Comparison of ENCODE assay signal across 11 cellular contexts in the genomic region with DNA sequence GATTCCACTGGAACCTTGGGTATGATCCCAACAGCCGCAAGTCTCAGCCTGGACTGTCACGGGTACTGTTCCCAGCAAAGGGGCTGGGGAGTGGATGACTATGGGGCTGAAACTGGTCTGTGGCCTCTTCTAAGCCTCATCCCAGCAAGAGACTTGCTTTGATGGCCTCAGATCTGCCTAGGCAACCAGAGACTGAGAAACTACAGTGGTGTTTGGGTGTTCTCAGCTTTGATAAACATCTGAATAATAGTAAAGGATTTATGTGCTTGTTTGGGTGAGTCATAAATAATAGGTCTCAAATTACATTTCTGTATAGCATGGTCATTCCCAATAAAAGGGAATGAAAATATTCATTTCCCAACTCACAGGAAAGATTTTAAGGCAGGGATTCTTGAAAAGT. TPM values are rescaled to one million over a fixed set of nuclear protein-coding genes. Genes with fewer than 3 reads are reported as not detected.
DNase-seq lines count a peak whose midpoint lies in the region; ATAC-seq and TF ChIP-seq lines count a peak whose summit lies in the region.
"Had no signal": no experiment of that assay in that cellular context is flagged by ENCODE, and none has a peak within 500 bp of the region (broad histone marks: within the 10 kb centered on the region; RNA-seq: fewer than 3 reads in every experiment).

No MANE protein-coding gene starts in this region.

- H3K36me3 ChIP-seq in PC-3 (ENCODE audit: low read depth, low read length), result no peaks in the 10 kb centered on the region

- TF ChIP-seq CTCF in PC-3 (conservative IDR thresholded peaks at IDR 0.05; ENCODE audit: low read depth, low read length), result no peak
- no peak for TF ChIP-seq CTCF in epithelial cell of esophagus (IDR thresholded peaks at IDR 0.05; ENCODE audit: insufficient read depth, low read depth, low read length, missing control alignments)
- no peak for TF ChIP-seq CTCF in osteocyte (IDR thresholded peaks at IDR 0.05)

- POLR2A ChIA-PET in PC-3 (lab: Charles Lee; ENCODE audit: unreplicated experiment), result no interaction called here

- peak overlapping the region; percentile 58 for H3K27ac ChIP-seq in PC-3 (ENCODE audit: low read length)

- no peaks in the 10 kb centered on the region for H3K27me3 Mint-ChIP-seq in osteocyte (ENCODE audit: unreplicated experiment)
- H3K27me3 Mint-ChIP-seq: activated naive CD8-positive, alpha-beta T cell treated with anti-CD3 and anti-CD28 coated beads for 36 hours; progenitor cell of endocrine pancreas had no signal

- H3K4me3 ChIP-seq in PC-3 (ENCODE audit: low read length), result no peak overlapping the region
- no peak overlapping the region for H3K4me3 ChIP-seq in epithelial cell of esophagus (ENCODE audit: low read length)

- no peak overlapping the region for H3K4me3 Mint-ChIP-seq in osteocyte (ENCODE audit: unreplicated experiment)
- H3K4me3 Mint-ChIP-seq: activated naive CD8-positive, alpha-beta T cell treated with anti-CD3 and anti-CD28 coated beads for 36 hours had no signal

- no TSS peak for BruUV-seq in PC-3 (replicated peaks; lab: Mats Ljungman, UMichigan)

- H3K4me2 ChIP-seq in PC-3 (ENCODE audit: low read length), result peak overlapping the region; percentile 50

- DNase-seq in Daoy (ENCODE audit: low read depth) (peak; percentile 24), PC-3 (peak; percentile 93), epithelial cell of esophagus (ENCODE audit: low read depth) (peak; percentile 56), osteocyte (ENCODE audit: extremely low spot score, unreplicated experiment) (no peak), Kasumi-1 (lab: John Stamatoyannopoulos, UW) (no peak), germinal center (ENCODE audit: low spot score) (no peak)
- DNase-seq: activated CD4-positive, alpha-beta T cell treated with anti-CD3 and anti-CD28 coated beads, Interleukin-2, amount 50 U/mL, for 4 hours; activated naive CD8-positive, alpha-beta T cell treated with anti-CD3 and anti-CD28 coated beads for 36 hours had no signal

- no peaks in the 10 kb centered on the region for H3K9me2 ChIP-seq in PC-3 (replicated peaks; ENCODE audit: low read length)

- no peaks in the 10 kb centered on the region for H3K9me3 ChIP-seq in PC-3 (ENCODE audit: low read length)

- peaks cover 2% of the 10 kb centered on the region for H3K4me1 Mint-ChIP-seq in osteocyte (ENCODE audit: unreplicated experiment)
- H3K4me1 Mint-ChIP-seq: activated naive CD8-positive, alpha-beta T cell treated with anti-CD3 and anti-CD28 coated beads for 36 hours had no signal

- intact Hi-C loops in PC-3 (cut with micrococcal nuclease), result no loop called here

- H3K27me3 ChIP-seq in PC-3 (ENCODE audit: low read length), result no peaks in the 10 kb centered on the region

- no peak overlapping the region for H2AFZ ChIP-seq in PC-3 (ENCODE audit: low read length)

- peaks cover 11% of the 10 kb centered on the region for H3K36me3 Mint-ChIP-seq in osteocyte (ENCODE audit: unreplicated experiment)

- ATAC-seq in PC-3, result peak; percentile 86
- no peak for ATAC-seq in GM18502 (IDR thresholded peaks at IDR 0.05; ENCODE audit: poor library complexity, unreplicated experiment)
- ATAC-seq in GM18867 (IDR thresholded peaks at IDR 0.05; ENCODE audit: unreplicated experiment), result no peak

- no peaks in the 10 kb centered on the region for H4K20me1 ChIP-seq in PC-3 (ENCODE audit: low read length)

- H3K9ac ChIP-seq in PC-3 (ENCODE audit: low read length), result no peak overlapping the region

- CTCF ChIA-PET in PC-3 (lab: Charles Lee), result no interaction called here

- H3K9me3 Mint-ChIP-seq in osteocyte (ENCODE audit: unreplicated experiment), result no peaks in the 10 kb centered on the region
- H3K9me3 Mint-ChIP-seq: activated naive CD8-positive, alpha-beta T cell treated with anti-CD3 and anti-CD28 coated beads for 36 hours had no signal

- no peaks in the 10 kb centered on the region for H3F3A ChIP-seq in PC-3 (ENCODE audit: low read length, unreplicated experiment)

- peak overlapping the region; percentile 1 for H3K27ac Mint-ChIP-seq in osteocyte (ENCODE audit: unreplicated experiment)
- H3K27ac Mint-ChIP-seq: activated naive CD8-positive, alpha-beta T cell treated with anti-CD3 and anti-CD28 coated beads for 36 hours had no signal

- H3K79me2 ChIP-seq in PC-3 (ENCODE audit: low read length), result no peaks in the 10 kb centered on the region

- peaks cover 37% of the 10 kb centered on the region for H3K4me1 ChIP-seq in PC-3 (ENCODE audit: insufficient read depth, low read length)

RNA-seq across cellular contexts. Expression of gene ULK2, which starts 30.2 kb away (rescaled TPM):
- total RNA-seq in Daoy (2014; rRNA removed; shearing (Covaris generic)), result 6.9 and 7.2 TPM in 2 replicates
- total RNA-seq in PC-3 (2014; rRNA removed) (15.8 and 30.2 TPM in 2 replicates), osteocyte (32.6 and 33.3 TPM in 2 replicates)

Comparison
In these comparisons a context has a peak if more than half of its experiments do, and no peak if none do; other contexts are left out.
1. DNase-seq: peak in Daoy (single experiment), PC-3 (single experiment) and epithelial cell of esophagus (single experiment); none in osteocyte (single experiment), Kasumi-1 (0 of 2) and germinal center (single experiment).